In genomic region chr9:95365766-95366165, GRCh38 we compare ENCODE assay signal across 24 cellular contexts. TPM values are rescaled to one million over a fixed set of nuclear protein-coding genes. Genes with fewer than 3 reads are reported as not detected.
DNase-seq lines count a peak whose midpoint lies in the region; ATAC-seq, FAIRE-seq and TF ChIP-seq lines count a peak whose summit lies in the region.
"Had no signal": no experiment of that assay in that cellular context is flagged by ENCODE, and none has a peak within 500 bp of the region (broad histone marks: within the 10 kb centered on the region; RNA-seq: fewer than 3 reads in every experiment).

No MANE protein-coding gene starts in this region.

- H4K8ac ChIP-seq in H1 (ENCODE audit: extremely low read depth, insufficient read depth, low read length), result no peak overlapping the region
- H4K8ac ChIP-seq in H9 (replicated peaks; ENCODE audit: insufficient read length, low read depth, low read length), result no peak overlapping the region

- H2BK120ac ChIP-seq in H1 (replicated peaks; ENCODE audit: low read depth, low read length), result no peak overlapping the region
- H2BK120ac ChIP-seq in H9 (ENCODE audit: low read depth, low read length, poor library complexity, severe bottlenecking), result no peak overlapping the region

- H3K23me2 ChIP-seq in H1 (ENCODE audit: low read depth, low read length) (no peaks in the 10 kb centered on the region), H9 (ENCODE audit: insufficient read length, low read depth, low read length, poor library complexity, severe bottlenecking) (no peaks in the 10 kb centered on the region)

- H3K36me3 ChIP-seq in GM23338 (ENCODE audit: insufficient read depth) (no peaks in the 10 kb centered on the region), H1 (ENCODE audit: control insufficient read depth in 2 of 4, insufficient read depth in 4 of 4, low read length in 3 of 4) (no peaks in the 10 kb centered on the region)
- no peaks in the 10 kb centered on the region for H3K36me3 ChIP-seq in naive thymus-derived CD4-positive, alpha-beta T cell (ENCODE audit: control insufficient read depth in 2 of 3, insufficient read depth in 3 of 3, low read length in 3 of 3)
- H3K36me3 ChIP-seq: BLaER1 had no signal

- H2BK15ac ChIP-seq in H1 (ENCODE audit: low read length), result no peak overlapping the region
- no peak overlapping the region for H2BK15ac ChIP-seq in H9 (ENCODE audit: low read depth, low read length)

- H3K4me1 ChIP-seq in GM23338 (ENCODE audit: insufficient read depth) (0 out of 2 replicates have a peak, but pooled peaks cover 6% of the 10 kb centered on the region), H1 (replicated peaks in 1 of 4; ENCODE audit: control insufficient read depth in 3 of 4, insufficient read depth in 4 of 4, low read length in 3 of 4) (peaks cover 0 to 2% (median 0%) of the 10 kb centered on the region in 4 experiments; a peak in 1 of 7 replicates), H9 (ENCODE audit: insufficient read depth, low read length) (peaks cover 3% of the 10 kb centered on the region; the same call in 1 of the 2 replicates)
- H3K4me1 ChIP-seq in naive thymus-derived CD4-positive, alpha-beta T cell (ENCODE audit: control insufficient read depth in 2 of 2, insufficient read depth in 2 of 2, low read length in 2 of 2), result no peaks in the 10 kb centered on the region
- H3K4me1 ChIP-seq: BLaER1, Caco-2 had no signal

- H3F3A ChIP-seq in GM23338 (replicated peaks; ENCODE audit: low read depth), result no peaks in the 10 kb centered on the region

- no peak for TF ChIP-seq RAD21 in H1 (IDR thresholded peaks at IDR 0.05 in 1 of 2, conservative IDR thresholded peaks at IDR 0.05 in 1 of 2; ENCODE audit: low read depth in 2 of 2, low read length in 2 of 2)

- TF ChIP-seq CTCF in GM23338 (conservative IDR thresholded peaks at IDR 0.05; ENCODE audit: low read depth in 2 of 2) (no peak), H1 (IDR thresholded peaks at IDR 0.05; ENCODE audit: control extremely low read depth in 1 of 3, insufficient read depth in 1 of 3, low read depth in 1 of 3, low read length in 3 of 3) (no peak), H9 (conservative IDR thresholded peaks at IDR 0.05) (no peak)

- no peak for ATAC-seq in GM23338
- ATAC-seq in naive thymus-derived CD4-positive, alpha-beta T cell, result no peak
- ATAC-seq: CD8-positive, alpha-beta T cell; GM12878; HCT116 had no signal

- H2BK20ac ChIP-seq in H1 (ENCODE audit: low read length) (no peak overlapping the region), H9 (ENCODE audit: low read depth, low read length, poor library complexity, severe bottlenecking) (no peak overlapping the region)

- H3K9me2 ChIP-seq in GM23338 (ENCODE audit: insufficient read depth), result no peaks in the 10 kb centered on the region

- H2BK5ac ChIP-seq in H1 (ENCODE audit: low read depth, low read length) (no peak overlapping the region), H9 (ENCODE audit: insufficient read length, low read length) (no peak overlapping the region)

- no peak overlapping the region for H3K56ac ChIP-seq in H1 (replicated peaks; ENCODE audit: insufficient read length, low read depth, low read length)
- H3K56ac ChIP-seq in H9 (ENCODE audit: insufficient read length, low read depth, low read length), result no peak overlapping the region

- H4K5ac ChIP-seq in H1 (ENCODE audit: insufficient read length, low read depth, low read length) (no peak overlapping the region), H9 (ENCODE audit: insufficient read length, low read depth, low read length) (no peak overlapping the region)

- DNase-seq in GM23338 (ENCODE audit: low spot score) (no peak), SK-MEL-5 (ENCODE audit: low read depth, low spot score) (peak; percentile 27), H1 (ENCODE audit: low read depth in 1 of 2, low spot score in 2 of 2) (no peak), D341Med (ENCODE audit: low spot score) (no peak), H9 (no peak)
- DNase-seq in naive thymus-derived CD4-positive, alpha-beta T cell, result no peak
- DNase-seq: Caco-2; CD4-positive, CD25-positive, alpha-beta regulatory T cell; CD8-positive, alpha-beta T cell; DMS 273 treated with DMSO at 0.1 percent for 48 hours; DMS79; EL; GDM1; GOT3; H7 had no signal

- peaks cover 29% of the 10 kb centered on the region for H3K4me1 Mint-ChIP-seq in GM23338
- peaks cover 27 to 28% of the 10 kb centered on the region in 2 experiments for H3K4me1 Mint-ChIP-seq in H9
- H3K4me1 Mint-ChIP-seq in naive thymus-derived CD4-positive, alpha-beta T cell, result peaks cover 0 to 4% (median 0%) of the 10 kb centered on the region in 7 donors
- H3K4me1 Mint-ChIP-seq: B cell had no signal

- TF ChIP-seq EP300 in H1 (IDR thresholded peaks at IDR 0.05; ENCODE audit: borderline replicate concordance in 1 of 2, low read depth in 2 of 2, low read length in 2 of 2), result no peak

- H3K4ac ChIP-seq in H1 (replicated peaks; ENCODE audit: insufficient read length, low read depth, low read length), result no peak overlapping the region
- H3K4ac ChIP-seq in H9 (ENCODE audit: low read depth, low read length), result no peak overlapping the region

- no peak overlapping the region for H3K4me2 ChIP-seq in GM23338
- no peak overlapping the region for H3K4me2 ChIP-seq in H1 (ENCODE audit: insufficient read depth in 1 of 2, low read depth in 2 of 2, low read length in 2 of 2)
- no peak overlapping the region for H3K4me2 ChIP-seq in H9 (ENCODE audit: insufficient read depth, insufficient read length, low read length)
- H3K4me2 ChIP-seq: BLaER1 had no signal

- no peak overlapping the region for H3K9ac ChIP-seq in H1 (replicated peaks in 1 of 4; ENCODE audit: extremely low read depth in 1 of 4, low read depth in 3 of 4, low read length in 3 of 4)
- H3K9ac ChIP-seq in H9 (ENCODE audit: extremely low read depth, insufficient read length, low read length), result no peak overlapping the region
- H3K9ac ChIP-seq: BLaER1 had no signal

- H3K79me2 ChIP-seq in GM23338 (replicated peaks; ENCODE audit: insufficient read depth) (no peaks in the 10 kb centered on the region), H1 (ENCODE audit: control insufficient read depth in 1 of 2, insufficient read depth in 2 of 2, low read length in 2 of 2) (no peaks in the 10 kb centered on the region), H9 (ENCODE audit: insufficient read depth, low read length) (no peaks in the 10 kb centered on the region)

- H3K27ac Mint-ChIP-seq in GM23338, result no peak overlapping the region
- no peak overlapping the region for H3K27ac Mint-ChIP-seq in H9
- H3K27ac Mint-ChIP-seq in naive thymus-derived CD4-positive, alpha-beta T cell, result no peak overlapping the region
- H3K27ac Mint-ChIP-seq: B cell; CD4-positive, CD25-positive, alpha-beta regulatory T cell; CD8-positive, alpha-beta T cell had no signal

- intact Hi-C loops in naive thymus-derived CD4-positive, alpha-beta T cell (cut with micrococcal nuclease), result no loop called here

- no peak overlapping the region for H3K27ac ChIP-seq in GM23338 (ENCODE audit: low read depth)
- no peak overlapping the region for H3K27ac ChIP-seq in H1 (ENCODE audit: low read depth, low read length)
- no peak overlapping the region for H3K27ac ChIP-seq in H9 (ENCODE audit: insufficient read length, low read depth, low read length)
- no peak overlapping the region for H3K27ac ChIP-seq in naive thymus-derived CD4-positive, alpha-beta T cell (ENCODE audit: low read depth, low read length)
- H3K27ac ChIP-seq: 22Rv1, BLaER1, C4-2B had no signal

- no peaks in the 10 kb centered on the region for H3K27me3 ChIP-seq in GM23338 (ENCODE audit: insufficient read depth)
- H3K27me3 ChIP-seq in H1 (replicated peaks in 1 of 4; ENCODE audit: control insufficient read depth in 3 of 4, extremely low read depth in 1 of 4, insufficient read depth in 3 of 4, low read length in 3 of 4), result no peaks in the 10 kb centered on the region; a peak in 1 of 7 replicates
- no peaks in the 10 kb centered on the region for H3K27me3 ChIP-seq in H9 (ENCODE audit: insufficient read depth, low read length)
- H3K27me3 ChIP-seq in naive thymus-derived CD4-positive, alpha-beta T cell (ENCODE audit: control insufficient read depth in 2 of 2, insufficient read depth in 2 of 2, low read length in 2 of 2), result no peaks in the 10 kb centered on the region
- H3K27me3 ChIP-seq: BLaER1 had no signal

- H3K4me3 Mint-ChIP-seq in GM23338 (no peak overlapping the region), H9 (no peak overlapping the region)
- H3K4me3 Mint-ChIP-seq in naive thymus-derived CD4-positive, alpha-beta T cell, result no peak overlapping the region
- H3K4me3 Mint-ChIP-seq: B cell; CD4-positive, CD25-positive, alpha-beta regulatory T cell; CD8-positive, alpha-beta T cell had no signal

- H3K14ac ChIP-seq in H1 (ENCODE audit: insufficient read length) (no peak overlapping the region), H9 (ENCODE audit: insufficient read depth, low read length) (no peak overlapping the region)

- H3K23ac ChIP-seq in H1 (ENCODE audit: insufficient read length), result no peak overlapping the region
- no peak overlapping the region for H3K23ac ChIP-seq in H9 (ENCODE audit: insufficient read length, low read depth, low read length)

- FAIRE-seq in H1 (lab: Jason Lieb, UNC), result no peak
- FAIRE-seq: A204.1, D721Med, GM12878, GM18507 had no signal

- no peak for TF ChIP-seq POLR2A in H1 (IDR thresholded peaks at IDR 0.05; ENCODE audit: control extremely low read depth in 1 of 2, low read depth in 2 of 2, low read length in 2 of 2)

- POLR2A ChIA-PET in H1 (lab: Charles Lee; ENCODE audit: partially characterized antibody), result no interaction called here
- POLR2A ChIA-PET in naive thymus-derived CD4-positive, alpha-beta T cell (lab: Charles Lee), result no interaction called here

- H3K27me3 Mint-ChIP-seq in GM23338 (ENCODE audit: insufficient read depth, low read depth, poor library complexity) (peaks cover 3% of the 10 kb centered on the region), H9 (ENCODE audit: low read depth) (peaks cover 8% of the 10 kb centered on the region)
- peaks cover 22 to 46% (median 29%) of the 10 kb centered on the region in 5 donors for H3K27me3 Mint-ChIP-seq in naive thymus-derived CD4-positive, alpha-beta T cell

- H4K91ac ChIP-seq in H1 (replicated peaks; ENCODE audit: insufficient read length, low read length) (no peak overlapping the region), H9 (ENCODE audit: insufficient read length, low read depth, low read length) (no peak overlapping the region)

- H3K4me3 ChIP-seq in GM23338 (no peak overlapping the region), H1 (ENCODE audit: extremely low read depth in 1 of 4, insufficient read depth in 2 of 4, low read depth in 3 of 4, low read length in 4 of 4) (no peak overlapping the region)
- H3K4me3 ChIP-seq in naive thymus-derived CD4-positive, alpha-beta T cell (ENCODE audit: low read length), result no peak overlapping the region
- H3K4me3 ChIP-seq: BLaER1, GM12878 had no signal

- H3K79me1 ChIP-seq in H1 (ENCODE audit: low read depth, low read length), result no peaks in the 10 kb centered on the region
- no peaks in the 10 kb centered on the region for H3K79me1 ChIP-seq in H9 (ENCODE audit: insufficient read depth, low read depth, low read length, poor library complexity, severe bottlenecking)

- H2AK5ac ChIP-seq in H1 (ENCODE audit: low read depth, low read length), result no peak overlapping the region
- H2AK5ac ChIP-seq in H9 (ENCODE audit: insufficient read length, low read length), result no peak overlapping the region

- H3K18ac ChIP-seq in H1 (ENCODE audit: extremely low read depth, low read length) (no peak overlapping the region), H9 (ENCODE audit: insufficient read length, low read depth, low read length) (no peak overlapping the region)

- peaks cover 5% of the 10 kb centered on the region; the same call in 2 of the 3 replicates for H3K9me3 Mint-ChIP-seq in GM23338
- peaks cover 6 to 8% of the 10 kb centered on the region in 2 experiments for H3K9me3 Mint-ChIP-seq in H9
- H3K9me3 Mint-ChIP-seq in naive thymus-derived CD4-positive, alpha-beta T cell, result no peaks in the 10 kb centered on the region
- H3K9me3 Mint-ChIP-seq: CD4-positive, CD25-positive, alpha-beta regulatory T cell; CD8-positive, alpha-beta T cell had no signal

- H4K20me1 ChIP-seq in GM23338 (replicated peaks; ENCODE audit: insufficient read depth) (no peaks in the 10 kb centered on the region), H1 (replicated peaks in 1 of 2; ENCODE audit: control insufficient read depth in 1 of 2, insufficient read depth in 2 of 2, low read length in 2 of 2) (no peaks in the 10 kb centered on the region), H9 (ENCODE audit: control insufficient read depth, insufficient read depth, insufficient read length) (no peaks in the 10 kb centered on the region)
- H4K20me1 ChIP-seq: BLaER1 had no signal

- H2BK12ac ChIP-seq in H1 (ENCODE audit: low read depth, low read length), result no peak overlapping the region
- H2BK12ac ChIP-seq in H9 (ENCODE audit: insufficient read length, low read depth, low read length), result no peak overlapping the region

- H3K9me3 ChIP-seq in H1 (ENCODE audit: insufficient read depth in 2 of 2, low read depth in 1 of 2, low read length in 1 of 2) (no peaks in the 10 kb centered on the region; a peak in 1 of 4 replicates), H9 (ENCODE audit: control insufficient read depth, low read depth, low read length) (no peaks in the 10 kb centered on the region)
- no peaks in the 10 kb centered on the region for H3K9me3 ChIP-seq in naive thymus-derived CD4-positive, alpha-beta T cell (ENCODE audit: control insufficient read depth in 2 of 3, low read length in 3 of 3)
- H3K9me3 ChIP-seq: BLaER1, Caco-2 had no signal

- CTCF ChIA-PET in H1 (lab: Charles Lee; ENCODE audit: partially characterized antibody), result interaction anchor here (1.1 kb wide), 1 partner anchor 30 kb away, joined by 4 read pairs; no protein-coding TSS in a partner anchor
- CTCF ChIA-PET in naive thymus-derived CD4-positive, alpha-beta T cell (lab: Charles Lee), result no interaction called here

- WGBS in H1 (ENCODE audit: extremely low coverage in 1 of 2, insufficient coverage in 1 of 2, insufficient read length in 1 of 2, insufficient replicate concordance in 2 of 2, low coverage in 1 of 2, low lambda C conversion rate in 2 of 2, missing lambda C conversion rate in 1 of 2), 2 experiments, result 77% methylated on average over 4 of the region's 4 CpGs; no CpG with 5 or more reads in 1 of the 2 experiments
- no CpG with 5 or more reads among the region's 4 CpGs for WGBS in H9 (ENCODE audit: extremely low coverage, insufficient read length, low lambda C conversion rate)

- in situ Hi-C loops in SK-MEL-5 (cut with HindIII; ENCODE audit: low pct_unique_long_range_greater_than_20kb, low sequenced_read_pairs), result no loop called here

- H3K36me3 Mint-ChIP-seq in GM23338 (ENCODE audit: low read depth), result peaks cover 5% of the 10 kb centered on the region; the same call in 2 of the 3 replicates
- H3K36me3 Mint-ChIP-seq in H9 (ENCODE audit: insufficient read depth in 1 of 3, low read depth in 3 of 3), result peaks cover 2 to 6% (median 5%) of the 10 kb centered on the region in 3 experiments; a peak in 6 of 7 replicates
- no peaks in the 10 kb centered on the region for H3K36me3 Mint-ChIP-seq in naive thymus-derived CD4-positive, alpha-beta T cell
- H3K36me3 Mint-ChIP-seq: CD4-positive, CD25-positive, alpha-beta regulatory T cell; CD8-positive, alpha-beta T cell had no signal

- no peak overlapping the region for H3T11ph ChIP-seq in H9 (ENCODE audit: low read length)

- H2AFZ ChIP-seq in GM23338, result 0 out of 2 replicates have a peak overlapping the region, but pooled peaks have one; percentile 18
- no peak overlapping the region for H2AFZ ChIP-seq in H1 (ENCODE audit: low read length)
- no peak overlapping the region for H2AFZ ChIP-seq in H9 (ENCODE audit: low read length)

RNA-seq across cellular contexts. Expression of gene FANCC, which starts 48.3 kb away (rescaled TPM):
- 12.9 and 18.1 TPM in 2 replicates for total RNA-seq in GM23338 (2014; rRNA removed; shearing (Covaris generic))
- 7.1 and 7.8 TPM in 2 replicates for polyA plus RNA-seq in GM23338 (2016; fragmentation: Nextera tagmentation; extraction: Ambion mirVana)
- total RNA-seq in SK-MEL-5 (2014; rRNA removed; shearing (Covaris generic)), result 4.6 and 5.5 TPM in 2 replicates
- polyA plus RNA-seq in SK-MEL-5 (2015; cell fraction: cytosol; rRNA removed), result 9.4 and 11.2 TPM in 2 replicates
- 12.1 and 15.4 TPM in 2 replicates for polyA plus RNA-seq in SK-MEL-5 (2015; cell fraction: nucleus; rRNA removed)
- 15.2 and 15.4 TPM in 2 replicates for total RNA-seq in H1 (2021; fragmentation: NEBNext Ultra II Directional; extraction: Animal tissue kit (Norgen Biotek cat#: 25700))
- polyA plus RNA-seq in H1 (2011; rRNA removed), result 7.6 and 7.8 TPM in 2 replicates
- 8.4 TPM for polyA plus RNA-seq in H1 (2011; cell fraction: cytosol; rRNA removed)
- polyA plus RNA-seq in H1 (2011; cell fraction: nucleus; rRNA removed), result 7.9 TPM
- 8.3 to 9.8 TPM (median 9.0 TPM) in 4 replicates for polyA plus RNA-seq in H1 (2012, experiment 1 of 2)
- polyA plus RNA-seq in H1 (2012, experiment 2 of 2), result 4.8 TPM
- polyA plus RNA-seq in H1 (2013, experiment 1 of 2), result 6.6 TPM
- polyA plus RNA-seq in H1 (2013, experiment 2 of 2), result 6.8 TPM
- 16.4 and 23.2 TPM in 2 replicates for polyA minus RNA-seq in H1 (2011; rRNA and poly(A)+ RNA removed)
- polyA minus RNA-seq in H1 (2011; cell fraction: cytosol; rRNA and poly(A)+ RNA removed), result 10.3 TPM
- 25.0 TPM for polyA minus RNA-seq in H1 (2011; cell fraction: nucleus; rRNA and poly(A)+ RNA removed)
- 11.6 and 14.6 TPM in 2 replicates for total RNA-seq in H9 (2021)
- total RNA-seq in naive thymus-derived CD4-positive, alpha-beta T cell, result 10 to 100 TPM in 2 of 5 experiments, 1 to 10 TPM in 3; 5.7 to 14.6 (median 7.9) TPM
- polyA plus RNA-seq in naive thymus-derived CD4-positive, alpha-beta T cell, result 1 to 10 TPM; 3.1 to 4.0 TPM
